1 cellular context compared by ENCODE assay signal in the genomic region with DNA sequence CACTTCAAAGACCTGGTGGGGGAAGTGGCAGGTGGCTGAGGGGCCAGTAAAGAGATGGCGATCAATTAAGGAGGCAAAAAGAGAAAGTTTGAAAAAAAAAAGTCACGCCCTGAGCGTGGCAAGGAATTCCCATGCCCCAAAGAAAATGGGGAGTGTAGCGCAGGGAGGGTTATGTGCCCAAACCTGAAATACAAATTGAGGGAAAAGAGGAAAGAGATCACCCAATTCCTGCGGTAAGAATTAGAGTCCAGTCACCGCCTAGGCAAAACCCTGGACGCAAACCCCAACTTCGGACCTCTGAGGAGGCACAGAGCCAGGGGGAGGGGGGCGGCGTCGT.
TF ChIP-seq lines count a peak whose summit lies in the region.

No MANE protein-coding gene starts in this region.

TF ChIP-seq in IMR-90, 13 proteins besides CTCF, POLR2A, EP300 and RAD21 (continued from another document):
- TF ChIP-seq, protein P1, sequence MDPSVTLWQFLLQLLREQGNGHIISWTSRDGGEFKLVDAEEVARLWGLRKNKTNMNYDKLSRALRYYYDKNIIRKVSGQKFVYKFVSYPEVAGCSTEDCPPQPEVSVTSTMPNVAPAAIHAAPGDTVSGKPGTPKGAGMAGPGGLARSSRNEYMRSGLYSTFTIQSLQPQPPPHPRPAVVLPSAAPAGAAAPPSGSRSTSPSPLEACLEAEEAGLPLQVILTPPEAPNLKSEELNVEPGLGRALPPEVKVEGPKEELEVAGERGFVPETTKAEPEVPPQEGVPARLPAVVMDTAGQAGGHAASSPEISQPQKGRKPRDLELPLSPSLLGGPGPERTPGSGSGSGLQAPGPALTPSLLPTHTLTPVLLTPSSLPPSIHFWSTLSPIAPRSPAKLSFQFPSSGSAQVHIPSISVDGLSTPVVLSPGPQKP (IDR thresholded peaks at IDR 0.05; ENCODE audit: borderline replicate concordance, low read depth, low read length), result no peak
- TF ChIP-seq CHD1 (IDR thresholded peaks at IDR 0.05; ENCODE audit: low read depth, low read length), result no peak
- TF ChIP-seq NFE2L2 (IDR thresholded peaks at IDR 0.05; ENCODE audit: low read depth, low read length), result no peak
- no peak for TF ChIP-seq RFX5 (IDR thresholded peaks at IDR 0.05; ENCODE audit: low read depth, low read length)
TF ChIP-seq in IMR-90: peak in this region for 0.
